ENCODE assay signal across 8 cellular contexts in the genomic region with DNA sequence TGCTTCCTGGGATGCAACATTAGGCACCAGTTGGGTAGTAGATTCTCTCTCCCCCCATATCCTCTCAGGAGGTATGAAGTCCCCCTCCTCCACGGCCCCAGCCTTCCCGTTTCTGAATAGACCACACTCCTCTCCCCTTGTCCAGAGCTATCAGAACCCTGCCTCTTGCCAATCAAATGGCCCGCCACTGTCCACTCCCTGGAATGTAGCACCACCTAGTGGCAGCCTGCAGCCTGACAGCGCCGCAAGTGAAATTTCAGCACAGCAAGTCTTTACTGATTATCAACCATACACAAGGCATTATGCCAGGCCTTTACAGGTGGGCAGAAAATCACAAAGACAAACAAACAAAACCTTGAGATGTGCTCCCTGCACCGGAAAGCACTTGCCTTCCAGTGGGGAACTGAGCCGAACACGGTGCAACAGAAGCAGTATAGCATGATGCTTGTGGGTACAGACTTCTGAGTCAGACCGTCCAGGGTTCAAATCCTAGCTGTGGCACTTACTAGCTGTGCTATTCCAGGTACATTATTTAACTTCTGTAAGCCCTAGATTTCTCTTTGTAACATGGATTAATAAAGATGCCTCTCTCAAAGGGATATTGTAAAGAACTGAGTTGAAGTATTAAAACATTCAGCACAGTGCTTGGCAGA.
DNase-seq lines count a peak whose midpoint lies in the region; ATAC-seq and TF ChIP-seq lines count a peak whose summit lies in the region.

No MANE protein-coding gene starts in this region.

- ATAC-seq in GM18873 (IDR thresholded peaks at IDR 0.05; ENCODE audit: low FRiP score, unreplicated experiment): no peak

- intact Hi-C loops in activated T-helper 2 cell treated with anti-CD3 and anti-CD28 coated beads, Interferon-gamma antibody, Interleukin-2, Interleukin-4, amounts not matched to agents 10 μg/mL and 5 μg/mL and 100 μg/mL, durations not matched to agents 14 hours and 24 hours and 36 hours (cut with micrococcal nuclease): no loop called here

- no peak overlapping the region for H3K27ac Mint-ChIP-seq in activated T-helper 2 cell treated with anti-CD3 and anti-CD28 coated beads, Interferon-gamma antibody, Interleukin-2, Interleukin-4, amounts not matched to agents 10 μg/mL and 5 μg/mL and 100 μg/mL, durations not matched to agents 14 hours and 24 hours and 36 hours
- no peak overlapping the region for H3K27ac Mint-ChIP-seq in progenitor cell of endocrine pancreas

- no peaks in the 10 kb centered on the region for H3K36me3 Mint-ChIP-seq in activated T-helper 2 cell treated with anti-CD3 and anti-CD28 coated beads, Interferon-gamma antibody, Interleukin-2, Interleukin-4, amounts not matched to agents 10 μg/mL and 5 μg/mL and 100 μg/mL, durations not matched to agents 14 hours and 24 hours and 36 hours (ENCODE audit: low read depth)
- H3K36me3 Mint-ChIP-seq in progenitor cell of endocrine pancreas (ENCODE audit: insufficient read depth): no peaks in the 10 kb centered on the region

- peaks cover 17% of the 10 kb centered on the region for H3K9me3 Mint-ChIP-seq in activated T-helper 2 cell treated with anti-CD3 and anti-CD28 coated beads, Interferon-gamma antibody, Interleukin-2, Interleukin-4, amounts not matched to agents 10 μg/mL and 5 μg/mL and 100 μg/mL, durations not matched to agents 14 hours and 24 hours and 36 hours
- peaks cover 9% of the 10 kb centered on the region for H3K9me3 Mint-ChIP-seq in progenitor cell of endocrine pancreas (ENCODE audit: low read depth)

- H3K27me3 Mint-ChIP-seq in activated T-helper 2 cell treated with anti-CD3 and anti-CD28 coated beads, Interferon-gamma antibody, Interleukin-2, Interleukin-4, amounts not matched to agents 10 μg/mL and 5 μg/mL and 100 μg/mL, durations not matched to agents 14 hours and 24 hours and 36 hours (ENCODE audit: low read depth): peaks cover 9% of the 10 kb centered on the region
- peaks cover 34% of the 10 kb centered on the region for H3K27me3 Mint-ChIP-seq in progenitor cell of endocrine pancreas

- peaks cover 4% of the 10 kb centered on the region for H3K4me1 Mint-ChIP-seq in activated T-helper 2 cell treated with anti-CD3 and anti-CD28 coated beads, Interferon-gamma antibody, Interleukin-2, Interleukin-4, amounts not matched to agents 10 μg/mL and 5 μg/mL and 100 μg/mL, durations not matched to agents 14 hours and 24 hours and 36 hours (ENCODE audit: low read depth)
- no peaks in the 10 kb centered on the region for H3K4me1 Mint-ChIP-seq in progenitor cell of endocrine pancreas (ENCODE audit: low read depth)

- peak; percentile 97 for TF ChIP-seq CTCF in progenitor cell of endocrine pancreas (IDR thresholded peaks at IDR 0.05; ENCODE audit: unreplicated experiment)

- H3K4me3 Mint-ChIP-seq in activated T-helper 2 cell treated with anti-CD3 and anti-CD28 coated beads, Interferon-gamma antibody, Interleukin-2, Interleukin-4, amounts not matched to agents 10 μg/mL and 5 μg/mL and 100 μg/mL, durations not matched to agents 14 hours and 24 hours and 36 hours (ENCODE audit: low read depth): no peak overlapping the region
- no peak overlapping the region for H3K4me3 Mint-ChIP-seq in progenitor cell of endocrine pancreas (ENCODE audit: low read depth)

- DNase-seq in ELF-1 (ENCODE audit: low read depth, low spot score): peak; percentile 71
- peak; percentile 53 for DNase-seq in HT-29 (ENCODE audit: low spot score)
- DNase-seq in OCI-M1 (lab: John Stamatoyannopoulos, UW): peak; percentile 68
- peak; percentile 31 for DNase-seq in activated T-helper 2 cell treated with anti-CD3 and anti-CD28 coated beads, Interferon-gamma antibody, Interleukin-2, Interleukin-4, amounts not matched to agents 10 μg/mL and 5 μg/mL and 100 μg/mL, durations not matched to agents 14 hours and 24 hours and 36 hours (ENCODE audit: low spot score)
- peak; percentile 50 for DNase-seq in glomerular visceral epithelial cell (ENCODE audit: extremely low spot score)
- peak; percentile 72 for DNase-seq in progenitor cell of endocrine pancreas (ENCODE audit: low spot score, unreplicated experiment)
- no peak for DNase-seq in OCI-M2 (lab: John Stamatoyannopoulos, UW; ENCODE audit: unreplicated experiment)
